Comparison of ENCODE assay signal across 21 cellular contexts in genomic region chr18:73688161-73688560, GRCh38.
"Had no signal": no experiment of that assay in that cellular context is flagged by ENCODE, and none has a peak within 500 bp of the region (broad histone marks: within the 10 kb centered on the region; RNA-seq: fewer than 3 reads in every experiment).

No MANE protein-coding gene starts in this region.

- H3K36me3 ChIP-seq: adrenal gland, lower lobe of right lung, tibial artery, uterus had no signal

- H3K27ac ChIP-seq: adrenal gland, hepatocyte, lower lobe of right lung, tibial artery, uterus had no signal

- H3K4me1 ChIP-seq: adrenal gland, lower lobe of right lung, tibial artery, uterus had no signal

- H3K27me3 Mint-ChIP-seq: natural killer cell treated with Interleukin-12 subunit alpha and Interleukin-12 subunit beta and Interleukin-15 and Interleukin-18, amount 100 ng/mL, for 72 hours had no signal

- H3K4me3 Mint-ChIP-seq: natural killer cell treated with Interleukin-12 subunit alpha and Interleukin-12 subunit beta and Interleukin-15 and Interleukin-18, amount 100 ng/mL, for 72 hours had no signal

- H3K27ac Mint-ChIP-seq: natural killer cell treated with Interleukin-12 subunit alpha and Interleukin-12 subunit beta and Interleukin-15 and Interleukin-18, amount 100 ng/mL, for 72 hours had no signal

- H3K4me3 ChIP-seq: adrenal gland, hepatocyte, lower lobe of right lung, tibial artery, uterus had no signal

- H3K27me3 ChIP-seq: adrenal gland, tibial artery, uterus had no signal

- H3K4me2 ChIP-seq: hepatocyte had no signal

- H2AFZ ChIP-seq: hepatocyte had no signal

- H3K9me3 ChIP-seq: adrenal gland, lower lobe of right lung, tibial artery, uterus had no signal

- DNase-seq: activated CD4-positive, alpha-beta T cell treated with anti-CD3 and anti-CD28 coated beads, Interleukin-2, amount 50 U/mL, for 1 hour; activated CD4-positive, CD25-positive, alpha-beta regulatory T cell treated with anti-CD3 and anti-CD28 coated beads, Interleukin-2, amount 50 U/mL, for 72 hours; activated CD8-positive, alpha-beta memory T cell treated with anti-CD3 and anti-CD28 coated beads, Interleukin-2, amount 50 U/mL, for 4 hours; activated effector memory CD4-positive, alpha-beta T cell treated with anti-CD3 and anti-CD28 coated beads, Interleukin-2, amount 50 U/mL, for 16 hours; activated naive CD4-positive, alpha-beta T cell treated with anti-CD3 and anti-CD28 coated beads, Interleukin-2, amount 50 U/mL, for 16 hours; activated T-cell treated with anti-CD3 and anti-CD28 coated beads, Interleukin-2, amount 50 U/mL, for 48 hours; adrenal gland; dermis blood vessel endothelial cell; effector memory CD4-positive, alpha-beta T cell; left colon; lower lobe of right lung; occipital lobe; retina; stimulated activated CD4-positive, alpha-beta T cell treated with anti-CD3 and anti-CD28 coated beads, Interleukin-12 subunit alpha, Interleukin-12 subunit beta, amount 100 ng/mL, for 4 hours; stimulated activated CD4-positive, alpha-beta T cell treated with anti-CD3 and anti-CD28 coated beads, Interleukin-1b, Interleukin-23, amount 100 ng/mL, for 48 hours; stimulated activated naive CD8-positive, alpha-beta T cell treated with anti-CD3 and anti-CD28 coated beads, Interleukin-15, Interleukin-2, amounts not matched to agents 100 U/mL and 50 U/mL, for 24 hours; substantia nigra; tibial artery; uterus had no signal
